Comparison of ENCODE assay signal across 8 cellular contexts in the genomic region with DNA sequence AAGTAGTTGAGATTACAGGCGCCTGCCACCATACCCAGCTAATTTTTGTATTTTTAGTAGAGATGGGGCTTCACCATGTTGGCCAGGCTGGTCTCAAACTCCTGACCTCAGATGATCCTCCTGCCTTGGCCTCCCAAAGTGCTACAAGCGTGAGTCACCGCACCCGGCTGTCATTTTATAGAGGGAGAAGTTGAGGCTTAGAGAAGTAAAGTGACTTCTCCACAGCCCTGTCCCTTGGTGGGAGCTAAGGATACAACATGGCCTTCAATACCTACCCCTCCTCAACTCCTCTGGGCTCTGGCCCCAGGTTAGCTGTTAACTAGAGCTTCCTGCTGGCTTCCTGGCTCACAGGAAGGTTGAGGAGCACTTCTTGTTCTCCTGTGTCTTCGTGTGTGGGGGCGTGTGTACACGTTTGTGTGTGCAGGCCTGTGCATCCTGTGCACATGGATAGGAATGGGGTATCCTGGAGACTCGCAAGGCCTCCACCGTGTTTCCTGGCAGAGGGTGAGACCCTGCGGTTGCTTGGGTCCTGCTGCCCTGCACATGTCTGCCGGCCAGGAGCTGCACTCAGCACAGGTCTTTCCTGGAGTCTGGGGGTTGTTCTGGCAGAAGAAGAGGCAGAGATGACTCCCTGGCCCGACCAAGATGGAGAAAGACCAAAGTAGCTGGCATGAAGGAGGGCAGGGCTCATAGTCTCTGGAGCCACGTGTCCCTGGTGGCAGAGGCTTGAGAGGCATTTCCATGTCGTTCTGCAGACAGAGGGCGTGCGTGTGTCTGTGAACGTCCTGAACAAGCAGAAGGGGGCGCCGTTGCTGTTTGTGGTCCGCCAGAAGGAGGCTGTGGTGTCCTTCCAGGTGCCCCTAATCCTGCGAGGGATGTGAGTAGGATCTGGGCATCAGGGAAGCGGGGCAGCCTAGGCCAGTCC. TPM values are rescaled to one million over a fixed set of nuclear protein-coding genes. Genes with fewer than 3 reads are reported as not detected.
DNase-seq lines count a peak whose midpoint lies in the region; ATAC-seq lines count a peak whose summit lies in the region.

No MANE protein-coding gene starts in this region.

- H3K4me3 Mint-ChIP-seq in activated CD4-positive, alpha-beta memory T cell treated with anti-CD3 and anti-CD28 coated beads for 36 hours = peak overlapping the region; percentile 20

- H3K36me3 Mint-ChIP-seq in activated CD4-positive, alpha-beta memory T cell treated with anti-CD3 and anti-CD28 coated beads for 36 hours = no peaks in the 10 kb centered on the region

- POLR2A ChIA-PET in activated CD4-positive, alpha-beta memory T cell treated with anti-CD3 and anti-CD28 coated beads for 36 hours (lab: Charles Lee) = interaction anchor here (2.9 kb wide), 1 partner anchor 50 kb away, joined by 22 read pairs; the partner anchor contains the start of gene PCSK7

- no peaks in the 10 kb centered on the region for H3K9me3 ChIP-seq in effector memory CD4-positive, alpha-beta T cell (ENCODE audit: control insufficient read depth, low read length)

- no peak overlapping the region for H3K27ac ChIP-seq in effector memory CD4-positive, alpha-beta T cell (ENCODE audit: insufficient read depth, low read length, poor library complexity, severe bottlenecking)

- peak; percentile 23 to 37 for DNase-seq in activated CD4-positive, alpha-beta T cell treated with anti-CD3 and anti-CD28 coated beads for 24 hours (ENCODE audit: low read depth in 2 of 2)
- no peak for DNase-seq in activated CD4-positive, alpha-beta T cell treated with anti-CD3 and anti-CD28 coated beads for 1 hour
- DNase-seq in NCI-H1930 (lab: John Stamatoyannopoulos, UW) (peak; percentile 48 to 64), middle frontal gyrus (ENCODE audit: extremely low spot score, low spot score) (peak; percentile 60)
- DNase-seq in activated CD4-positive, alpha-beta memory T cell treated with anti-CD3 and anti-CD28 coated beads for 36 hours = peak; percentile 85
- peak; percentile 26 to 47 (median 34) for DNase-seq in effector memory CD4-positive, alpha-beta T cell
- DNase-seq in stimulated activated CD8-positive, alpha-beta memory T cell treated with anti-CD3 and anti-CD28 coated beads, Interleukin-7, amount 100 ng/mL, for 24 hours (ENCODE audit: low read depth) = peak; percentile 9

- no peaks in the 10 kb centered on the region for H3K36me3 ChIP-seq in effector memory CD4-positive, alpha-beta T cell (ENCODE audit: control insufficient read depth, insufficient read depth, low read length)

- no peaks in the 10 kb centered on the region for H3K27me3 Mint-ChIP-seq in activated CD4-positive, alpha-beta memory T cell treated with anti-CD3 and anti-CD28 coated beads for 36 hours

- peaks cover 26% of the 10 kb centered on the region for H3K4me1 ChIP-seq in effector memory CD4-positive, alpha-beta T cell (ENCODE audit: control insufficient read depth, insufficient read depth, low read length, poor library complexity, severe bottlenecking)

- H3K27me3 ChIP-seq in effector memory CD4-positive, alpha-beta T cell (replicated peaks; ENCODE audit: control insufficient read depth, insufficient read depth, low read length, poor library complexity, severe bottlenecking) = no peaks in the 10 kb centered on the region

- peaks cover 29% of the 10 kb centered on the region for H3K4me1 Mint-ChIP-seq in activated CD4-positive, alpha-beta memory T cell treated with anti-CD3 and anti-CD28 coated beads for 36 hours (ENCODE audit: low read depth)

- CTCF ChIA-PET in activated CD4-positive, alpha-beta memory T cell treated with anti-CD3 and anti-CD28 coated beads for 36 hours (lab: Charles Lee) = interaction anchor here (0.6 to 5.1 kb wide), 22 partner anchors 8 to 393 kb away, joined by 3 to 61 read pairs (median 4); partner anchors contain the start of genes APOA1, APOA5, PCSK7 and ZPR1

- no peaks in the 10 kb centered on the region for H3K9me3 Mint-ChIP-seq in activated CD4-positive, alpha-beta memory T cell treated with anti-CD3 and anti-CD28 coated beads for 36 hours

- peak overlapping the region; percentile 51 for H3K27ac Mint-ChIP-seq in activated CD4-positive, alpha-beta memory T cell treated with anti-CD3 and anti-CD28 coated beads for 36 hours

- H3K4me3 ChIP-seq in effector memory CD4-positive, alpha-beta T cell (ENCODE audit: insufficient read depth, low read depth, low read length, poor library complexity, severe bottlenecking) = no peak overlapping the region

- intact Hi-C loops in activated CD4-positive, alpha-beta memory T cell treated with anti-CD3 and anti-CD28 coated beads for 36 hours (cut with micrococcal nuclease) = loop anchor here (1.0 kb wide), 1 partner anchor 45 kb away; no protein-coding TSS in a partner anchor

- ATAC-seq in GM19397 (IDR thresholded peaks at IDR 0.05; ENCODE audit: unreplicated experiment) = no peak

RNA-seq across cellular contexts. Expression of gene SIDT2, which starts 2.4 kb away (rescaled TPM):
- total RNA-seq in activated CD4-positive, alpha-beta memory T cell treated with anti-CD3 and anti-CD28 coated beads for 36 hours = 10 to 100 TPM; 21.5 to 26.0 TPM

RNA-seq across cellular contexts. Expression of gene TAGLN, which starts 18.2 kb away (rescaled TPM):
- total RNA-seq in activated CD4-positive, alpha-beta memory T cell treated with anti-CD3 and anti-CD28 coated beads for 36 hours = 1 to 10 TPM; 3.1 to 4.0 TPM

RNA-seq across cellular contexts. Expression of gene PAFAH1B2, which starts 36.8 kb away (rescaled TPM):
- 10 to 100 TPM; 61.3 to 61.5 TPM for total RNA-seq in activated CD4-positive, alpha-beta memory T cell treated with anti-CD3 and anti-CD28 coated beads for 36 hours

RNA-seq across cellular contexts. Expression of gene PCSK7, which starts 51.0 kb away (rescaled TPM):
- total RNA-seq in activated CD4-positive, alpha-beta memory T cell treated with anti-CD3 and anti-CD28 coated beads for 36 hours = 100 to 1,000 TPM; 104 to 105 TPM

RNA-seq across cellular contexts. Expression of gene RNF214, which starts 51.5 kb away (rescaled TPM):
- total RNA-seq in activated CD4-positive, alpha-beta memory T cell treated with anti-CD3 and anti-CD28 coated beads for 36 hours = 10 to 100 TPM; 16.9 to 18.3 TPM
